ENCODE assay signal across 11 cellular contexts in genomic region chr6:46772754-46773153, GRCh38. TPM values are rescaled to one million over a fixed set of nuclear protein-coding genes. Genes with fewer than 3 reads are reported as not detected.
A peak's percentile ranks its signal among the peaks of the same experiment; 100 is the strongest.
DNase-seq lines count a peak whose midpoint lies in the region; ATAC-seq lines count a peak whose summit lies in the region.
"Had no signal": no experiment of that assay in that cellular context is flagged by ENCODE, and none has a peak within 500 bp of the region (broad histone marks: within the 10 kb centered on the region; RNA-seq: fewer than 3 reads in every experiment).

No MANE protein-coding gene starts in this region.

- no peak overlapping the region for H3K4me2 ChIP-seq in trophoblast cell (ENCODE audit: low read length)

- no peaks in the 10 kb centered on the region for H3K9me3 ChIP-seq in trophoblast cell (ENCODE audit: insufficient read depth, low read depth, low read length)
- H3K9me3 ChIP-seq: esophagus muscularis mucosa had no signal

- H3K27me3 ChIP-seq in trophoblast cell (ENCODE audit: insufficient read depth, low read length) = no peaks in the 10 kb centered on the region
- H3K27me3 ChIP-seq: esophagus muscularis mucosa had no signal

- no peaks in the 10 kb centered on the region for H3K79me2 ChIP-seq in trophoblast cell (ENCODE audit: control insufficient read depth, insufficient read depth, low read length, poor library complexity)

- H3K36me3 ChIP-seq in trophoblast cell (ENCODE audit: control insufficient read depth in 1 of 2, insufficient read depth in 2 of 2, low read length in 2 of 2) = no peaks in the 10 kb centered on the region
- H3K36me3 ChIP-seq: esophagus muscularis mucosa had no signal

- H2BK120ac ChIP-seq in trophoblast cell (ENCODE audit: insufficient read depth, low read length, poor library complexity) = no peak overlapping the region

- DNase-seq in trophoblast cell (peak; percentile 45 to 65), OCI-M2 (lab: John Stamatoyannopoulos, UW; ENCODE audit: unreplicated experiment) (no peak), activated T-cell treated with anti-CD3 and anti-CD28 coated beads for 4 hours (no peak), COLO668 (lab: John Stamatoyannopoulos, UW; ENCODE audit: unreplicated experiment) (no peak)
- no peak for DNase-seq in stimulated activated CD4-positive, alpha-beta T cell treated with anti-CD3 and anti-CD28 coated beads, Interleukin-4, amount 100 ng/mL, for 1 hour
- DNase-seq: activated CD4-positive, alpha-beta memory T cell treated with anti-CD3 and anti-CD28 coated beads, Interleukin-2, amount 10 ng/mL, durations not matched to agents 7 days and 5 days; NCI-H146 had no signal

- H3K4ac ChIP-seq in trophoblast cell (ENCODE audit: low read depth, low read length) = no peak overlapping the region

- no peaks in the 10 kb centered on the region for H3K79me1 ChIP-seq in trophoblast cell (ENCODE audit: low read length)

- ATAC-seq in GM18909 (IDR thresholded peaks at IDR 0.05; ENCODE audit: poor library complexity, unreplicated experiment) (peak; percentile 59), HG03108 (IDR thresholded peaks at IDR 0.05; ENCODE audit: unreplicated experiment) (peak; percentile 49)

- H2AFZ ChIP-seq in trophoblast cell (ENCODE audit: insufficient read depth, low read length, poor library complexity) = no peak overlapping the region

- no peak overlapping the region for H3K4me3 ChIP-seq in trophoblast cell (ENCODE audit: low read depth, low read length)
- H3K4me3 ChIP-seq: esophagus muscularis mucosa had no signal

- no peak overlapping the region for H3K23ac ChIP-seq in trophoblast cell (ENCODE audit: low read length)

- no peak overlapping the region for H3K18ac ChIP-seq in trophoblast cell (ENCODE audit: low read length)

- H3K4me1 ChIP-seq in trophoblast cell (ENCODE audit: control insufficient read depth in 1 of 2, insufficient read depth in 2 of 2, low read length in 2 of 2) = no peaks in the 10 kb centered on the region
- H3K4me1 ChIP-seq: esophagus muscularis mucosa had no signal

- H3K27ac ChIP-seq in cingulate gyrus (ENCODE audit: low read depth, low read length) (peak overlapping the region; percentile 67), trophoblast cell (ENCODE audit: low read depth, low read length) (no peak overlapping the region)
- H3K27ac ChIP-seq: esophagus muscularis mucosa had no signal

- no peak overlapping the region for H4K91ac ChIP-seq in trophoblast cell (ENCODE audit: low read depth, low read length)

- no peak overlapping the region for H2BK12ac ChIP-seq in trophoblast cell (ENCODE audit: low read length)

- no peak overlapping the region for H3K14ac ChIP-seq in trophoblast cell (ENCODE audit: low read length)

- no peak overlapping the region for H3K9ac ChIP-seq in trophoblast cell (ENCODE audit: low read length)

- H4K8ac ChIP-seq in trophoblast cell (ENCODE audit: low read depth, low read length) = no peak overlapping the region

- no CpG with 5 or more reads among the region's 2 CpGs for WGBS in trophoblast cell (ENCODE audit: extremely low coverage, insufficient coverage, insufficient read length)

- no peak overlapping the region for H2AK5ac ChIP-seq in trophoblast cell (ENCODE audit: low read length)

- H4K12ac ChIP-seq in trophoblast cell (ENCODE audit: low read depth, low read length) = no peak overlapping the region

- H2BK5ac ChIP-seq in trophoblast cell (ENCODE audit: low read depth, low read length, poor library complexity) = no peak overlapping the region

RNA-seq across cellular contexts. Expression of gene MEP1A, which starts 20.4 kb away (rescaled TPM):
- not detected in 2 replicates for polyA plus RNA-seq in trophoblast cell (2013)

RNA-seq across cellular contexts. Expression of gene ANKRD66, which starts 26.0 kb away (rescaled TPM):
- polyA plus RNA-seq in trophoblast cell (2013) = not detected in 2 replicates

RNA-seq across cellular contexts. Expression of gene PLA2G7, which starts 37.6 kb away (rescaled TPM):
- polyA plus RNA-seq in trophoblast cell (2013) = 0.38 and 0.42 TPM in 2 replicates

Comparison
In these comparisons a context has a peak if more than half of its experiments do, and no peak if none do; other contexts are left out.
1. DNase-seq: peak in trophoblast cell (2 of 2); none in OCI-M2 (single experiment), activated T-cell treated with anti-CD3 and anti-CD28 coated beads for 4 hours (single experiment), COLO668 (single experiment) and stimulated activated CD4-positive, alpha-beta T cell treated with anti-CD3 and anti-CD28 coated beads, Interleukin-4, amount 100 ng/mL, for 1 hour (single experiment).